20 cellular contexts compared by ENCODE assay signal in genomic region chr4:153261431-153261830, GRCh38. TPM values are rescaled to one million over a fixed set of nuclear protein-coding genes. Genes with fewer than 3 reads are reported as not detected.
DNase-seq lines count a peak whose midpoint lies in the region; ATAC-seq and TF ChIP-seq lines count a peak whose summit lies in the region.
"Had no signal": no experiment of that assay in that cellular context is flagged by ENCODE, and none has a peak within 500 bp of the region (broad histone marks: within the 10 kb centered on the region; RNA-seq: fewer than 3 reads in every experiment).

No MANE protein-coding gene starts in this region.

- ATAC-seq in HG03039 (IDR thresholded peaks at IDR 0.05; ENCODE audit: unreplicated experiment) (no peak), HG03378 (IDR thresholded peaks at IDR 0.05; ENCODE audit: unreplicated experiment) (no peak)
- ATAC-seq: A549; CD8-positive, alpha-beta T cell; HCT116 had no signal

- H3K36me3 Mint-ChIP-seq in endodermal cell (ENCODE audit: low read depth), result peaks cover 31% of the 10 kb centered on the region
- H3K36me3 Mint-ChIP-seq: CD8-positive, alpha-beta T cell had no signal

- no peaks in the 10 kb centered on the region for H3K27me3 ChIP-seq in BJ (ENCODE audit: control insufficient read depth, insufficient read depth, low read length)
- no peaks in the 10 kb centered on the region for H3K27me3 ChIP-seq in HUES64 (ENCODE audit: insufficient read depth, low read length)
- H3K27me3 ChIP-seq in endodermal cell (ENCODE audit: control insufficient read depth, insufficient read depth, low read length, poor library complexity, severe bottlenecking), result no peaks in the 10 kb centered on the region
- H3K27me3 ChIP-seq: SJCRH30 had no signal

- no peaks in the 10 kb centered on the region for H3K27me3 Mint-ChIP-seq in endodermal cell (ENCODE audit: insufficient read depth)

- POLR2A ChIA-PET in BJ (lab: Charles Lee), result interaction anchor here (0.7 kb wide), 1 partner anchor 13 kb away, joined by 3 read pairs; no protein-coding TSS in a partner anchor

- H3K4me3 Mint-ChIP-seq in endodermal cell, result no peak overlapping the region
- H3K4me3 Mint-ChIP-seq: B cell; CD8-positive, alpha-beta T cell had no signal

- 100% methylated on average over 1 of the region's 2 CpGs for WGBS in HUES64
- WGBS in endodermal cell (ENCODE audit: insufficient coverage in 1 of 2, insufficient read length in 1 of 2), 2 experiments, result 90% methylated on average over 2 of the region's 2 CpGs; no CpG with 5 or more reads in 1 of the 2 experiments

- CTCF ChIA-PET in BJ (lab: Yijun Ruan, JAX), result no interaction called here

- H3K9ac ChIP-seq in HUES64 (ENCODE audit: low read depth, low read length) (no peak overlapping the region), endodermal cell (ENCODE audit: extremely low read depth, low read length, poor library complexity, severe bottlenecking) (no peak overlapping the region)

- H3K36me3 ChIP-seq in BJ (ENCODE audit: control insufficient read depth, insufficient read depth, low read length) (no peaks in the 10 kb centered on the region), HUES64 (ENCODE audit: insufficient read depth, low read length) (no peaks in the 10 kb centered on the region), endodermal cell (ENCODE audit: control insufficient read depth, insufficient read depth, low read length) (peaks cover 28% of the 10 kb centered on the region)

- H3K4me1 ChIP-seq in HUES64 (ENCODE audit: insufficient read depth, low read length) (peaks cover 55% of the 10 kb centered on the region), endodermal cell (ENCODE audit: control insufficient read depth, insufficient read depth, low read length) (peaks cover 9% of the 10 kb centered on the region)

- no peak overlapping the region for H3K27ac Mint-ChIP-seq in endodermal cell
- H3K27ac Mint-ChIP-seq: B cell; CD8-positive, alpha-beta T cell had no signal

- peak; percentile 34 for DNase-seq in BJ (ENCODE audit: low read depth)
- no peak for DNase-seq in endodermal cell
- DNase-seq in substantia nigra (lab: John Stamatoyannopoulos, UW), result no peak
- DNase-seq in stimulated activated CD4-positive, alpha-beta T cell treated with anti-CD3 and anti-CD28 coated beads, Interleukin-15, amount 100 ng/mL, for 24 hours, result no peak
- DNase-seq in occipital lobe (lab: John Stamatoyannopoulos, UW), result no peak
- DNase-seq: CD8-positive, alpha-beta T cell; DND-41; GF-D8; KBM-7; NCI-H1048; NCI-H226; NCI-H526; NK-92 treated with Interleukin-12 subunit alpha and Interleukin-12 subunit beta, amount 100 ng/mL, for 24 hours; SJCRH30 had no signal

- H3K9me3 Mint-ChIP-seq in endodermal cell, result peaks cover 10% of the 10 kb centered on the region

- H3K9me3 ChIP-seq in HUES64 (ENCODE audit: insufficient read depth, low read depth, low read length), result no peaks in the 10 kb centered on the region; the same call in 1 of the 2 replicates
- peaks cover 24% of the 10 kb centered on the region for H3K9me3 ChIP-seq in endodermal cell (ENCODE audit: control insufficient read depth, low read length)
- H3K9me3 ChIP-seq: A549, SJCRH30 had no signal

- TF ChIP-seq CTCF in BJ (IDR thresholded peaks at IDR 0.05; ENCODE audit: insufficient read depth, low read depth, low read length), result no peak
- TF ChIP-seq CTCF in endodermal cell (conservative IDR thresholded peaks at IDR 0.05), result no peak

- H3K27ac ChIP-seq in HUES64 (ENCODE audit: low read depth, low read length) (peak overlapping the region; percentile 63), endodermal cell (ENCODE audit: low read depth, low read length) (no peak overlapping the region), substantia nigra (ENCODE audit: low read depth, low read length, poor library complexity, severe bottlenecking) (peak overlapping the region; percentile 57)
- H3K27ac ChIP-seq: A549, SJCRH30 had no signal

- peaks cover 4% of the 10 kb centered on the region for H3K4me1 Mint-ChIP-seq in endodermal cell

- H3K4me3 ChIP-seq in BJ (ENCODE audit: low read depth, low read length) (no peak overlapping the region), HUES64 (ENCODE audit: low read length) (no peak overlapping the region), endodermal cell (ENCODE audit: low read length) (peak overlapping the region; percentile 12)
- H3K4me3 ChIP-seq: A549, SJCRH30 had no signal

RNA-seq across cellular contexts. Expression of gene TRIM2, which starts 57.2 kb away (rescaled TPM):
- polyA plus RNA-seq in BJ (2011; rRNA removed), result 24.5 and 34.1 TPM in 2 replicates
- 59.0 and 97.6 TPM in 2 replicates for polyA minus RNA-seq in BJ (2011; rRNA and poly(A)+ RNA removed)
- 40.0 TPM for polyA plus RNA-seq in HUES64 (2013, experiment 1 of 2)
- polyA plus RNA-seq in HUES64 (2013, experiment 2 of 2), result 35.8 TPM
- total RNA-seq in endodermal cell (10 to 100 TPM; 31.8 to 56.1 TPM), occipital lobe (990 TPM)
- polyA plus RNA-seq in endodermal cell (2013, experiment 1 of 2), result 83.8 TPM
- 72.7 TPM for polyA plus RNA-seq in endodermal cell (2013, experiment 2 of 2)

Comparison
In these comparisons a context has a peak if more than half of its experiments do, and no peak if none do; other contexts are left out.
1. RNA of gene TRIM2, which starts 57.2 kb away (total RNA-seq): 990 TPM in occipital lobe (single experiment); 31.8 to 56.1 TPM in endodermal cell; every median in the first group is over 10 times any median in the second.